8 cellular contexts compared by ENCODE assay signal in genomic region chr1:224432141-224432540, GRCh38. TPM values are rescaled to one million over a fixed set of nuclear protein-coding genes. Genes with fewer than 3 reads are reported as not detected.
DNase-seq lines count a peak whose midpoint lies in the region; ATAC-seq and TF ChIP-seq lines count a peak whose summit lies in the region.

No MANE protein-coding gene starts in this region.

- TSS peak; percentile 31 for BruUV-seq in PC-3 (replicated peaks; lab: Mats Ljungman, UMichigan)

- H2BK120ac ChIP-seq in trophoblast cell (ENCODE audit: insufficient read depth, low read length, poor library complexity): no peak overlapping the region

- H4K8ac ChIP-seq in trophoblast cell (ENCODE audit: low read depth, low read length): no peak overlapping the region

- no peaks in the 10 kb centered on the region for H3K9me3 ChIP-seq in PC-3 (ENCODE audit: low read length)
- H3K9me3 ChIP-seq in trophoblast cell (ENCODE audit: insufficient read depth, low read depth, low read length): peaks cover 2% of the 10 kb centered on the region

- H3K4me2 ChIP-seq in PC-3 (ENCODE audit: low read length) (peak overlapping the region; percentile 83), trophoblast cell (ENCODE audit: low read length) (peak overlapping the region; percentile 93)

- H2AFZ ChIP-seq in PC-3 (ENCODE audit: low read length): no peak overlapping the region
- no peak overlapping the region for H2AFZ ChIP-seq in trophoblast cell (ENCODE audit: insufficient read depth, low read length, poor library complexity)

- H3K27me3 ChIP-seq in PC-3 (ENCODE audit: low read length): no peaks in the 10 kb centered on the region
- no peaks in the 10 kb centered on the region for H3K27me3 ChIP-seq in trophoblast cell (ENCODE audit: insufficient read depth, low read length)

- H3K4ac ChIP-seq in trophoblast cell (ENCODE audit: low read depth, low read length): no peak overlapping the region

- H3K14ac ChIP-seq in trophoblast cell (ENCODE audit: low read length): no peak overlapping the region

- intact Hi-C loops in PC-3 (cut with micrococcal nuclease): loop anchor here (2.0 to 5.0 kb wide), 4 partner anchors 71 to 205 kb away; partner anchors contain the start of gene CNIH4

- H4K91ac ChIP-seq in trophoblast cell (ENCODE audit: low read depth, low read length): no peak overlapping the region

- TF ChIP-seq CTCF in PC-3 (conservative IDR thresholded peaks at IDR 0.05; ENCODE audit: low read depth, low read length): no peak
- no peak for TF ChIP-seq CTCF in epithelial cell of esophagus (IDR thresholded peaks at IDR 0.05; ENCODE audit: insufficient read depth, low read depth, low read length, missing control alignments)

- peak overlapping the region; percentile 59 for H3K9ac ChIP-seq in PC-3 (ENCODE audit: low read length)
- H3K9ac ChIP-seq in trophoblast cell (ENCODE audit: low read length): no peak overlapping the region

- DNase-seq in GM03348 (ENCODE audit: low spot score) (peak; percentile 32), PC-3 (no peak), epithelial cell of esophagus (ENCODE audit: low read depth) (no peak), trophoblast cell (no peak), 8988T (no peak)

- no peak overlapping the region for H4K12ac ChIP-seq in trophoblast cell (ENCODE audit: low read depth, low read length)

- H2AK5ac ChIP-seq in trophoblast cell (ENCODE audit: low read length): no peak overlapping the region

- CTCF ChIA-PET in PC-3 (lab: Charles Lee): interaction anchor here (1.5 kb wide), 1 partner anchor 24 kb away, joined by 3 read pairs; no protein-coding TSS in a partner anchor

- peaks cover 17% of the 10 kb centered on the region for H3F3A ChIP-seq in PC-3 (ENCODE audit: low read length, unreplicated experiment)

- H2BK12ac ChIP-seq in trophoblast cell (ENCODE audit: low read length): no peak overlapping the region

- H3K4me1 ChIP-seq in PC-3 (ENCODE audit: insufficient read depth, low read length): peaks cover 63% of the 10 kb centered on the region
- peaks cover 2 to 6% of the 10 kb centered on the region in 2 experiments for H3K4me1 ChIP-seq in trophoblast cell (ENCODE audit: control insufficient read depth in 1 of 2, insufficient read depth in 2 of 2, low read length in 2 of 2)

- H3K18ac ChIP-seq in trophoblast cell (ENCODE audit: low read length): no peak overlapping the region

- H3K23ac ChIP-seq in trophoblast cell (ENCODE audit: low read length): no peak overlapping the region

- H3K4me3 ChIP-seq in PC-3 (ENCODE audit: low read length): peak overlapping the region; percentile 71
- H3K4me3 ChIP-seq in epithelial cell of esophagus (ENCODE audit: low read length): peak overlapping the region; percentile 72
- H3K4me3 ChIP-seq in trophoblast cell (ENCODE audit: low read depth, low read length): no peak overlapping the region

- ATAC-seq in PC-3 (no peak), GM19023 (IDR thresholded peaks at IDR 0.05; ENCODE audit: unreplicated experiment) (no peak), GM21515 (IDR thresholded peaks at IDR 0.05; ENCODE audit: unreplicated experiment) (no peak), GM21390 (IDR thresholded peaks at IDR 0.05; ENCODE audit: unreplicated experiment) (no peak)

- WGBS in trophoblast cell (ENCODE audit: extremely low coverage, insufficient coverage, insufficient read length): no CpG with 5 or more reads among the region's 2 CpGs

- H2BK5ac ChIP-seq in trophoblast cell (ENCODE audit: low read depth, low read length, poor library complexity): no peak overlapping the region

- H3K36me3 ChIP-seq in PC-3 (ENCODE audit: low read depth, low read length) (peaks cover 12% of the 10 kb centered on the region), trophoblast cell (ENCODE audit: control insufficient read depth in 1 of 2, insufficient read depth in 2 of 2, low read length in 2 of 2) (peaks cover 8% of the 10 kb centered on the region in 2 experiments)

- H3K27ac ChIP-seq in PC-3 (ENCODE audit: low read length) (no peak overlapping the region), trophoblast cell (ENCODE audit: low read depth, low read length) (no peak overlapping the region)

- POLR2A ChIA-PET in PC-3 (lab: Charles Lee; ENCODE audit: unreplicated experiment): interaction anchor here (0.5 to 1.0 kb wide), 3 partner anchors 24 to 799 kb away, joined by 5 to 9 read pairs (median 6); no protein-coding TSS in a partner anchor

- no peaks in the 10 kb centered on the region for H3K9me2 ChIP-seq in PC-3 (replicated peaks; ENCODE audit: low read length)

- H3K79me1 ChIP-seq in trophoblast cell (ENCODE audit: low read length): peaks cover 8% of the 10 kb centered on the region

- peaks cover 86% of the 10 kb centered on the region for H3K79me2 ChIP-seq in PC-3 (ENCODE audit: low read length)
- H3K79me2 ChIP-seq in trophoblast cell (ENCODE audit: control insufficient read depth, insufficient read depth, low read length, poor library complexity): peaks cover 13% of the 10 kb centered on the region

- peaks cover 22% of the 10 kb centered on the region for H4K20me1 ChIP-seq in PC-3 (ENCODE audit: low read length)

RNA-seq across cellular contexts. Expression of gene WDR26, which starts 2.5 kb away (rescaled TPM):
- total RNA-seq in PC-3 (2014; rRNA removed): 40.7 and 45.2 TPM in 2 replicates
- polyA plus RNA-seq in trophoblast cell (2013): 90.2 and 90.5 TPM in 2 replicates
